8 cellular contexts compared by ENCODE assay signal in genomic region chr12:108826115-108826806, GRCh38. TPM values are rescaled to one million over a fixed set of nuclear protein-coding genes. Genes with fewer than 3 reads are reported as not detected.
A peak's percentile ranks its signal among the peaks of the same experiment; 100 is the strongest.
DNase-seq lines count a peak whose midpoint lies in the region; ATAC-seq lines count a peak whose summit lies in the region.

No MANE protein-coding gene starts in this region.

- no peaks in the 10 kb centered on the region for H3K9me3 ChIP-seq in skeletal muscle tissue (ENCODE audit: control insufficient read depth in 3 of 3, low read length in 3 of 3)

- no peak for ATAC-seq in GM18868 (IDR thresholded peaks at IDR 0.05; ENCODE audit: unreplicated experiment)

- DNase-seq in AG20443 (ENCODE audit: low spot score) (peak; percentile 91), HK-2 (ENCODE audit: unreplicated experiment) (peak; percentile 86), hypothalamus (lab: John Stamatoyannopoulos, UW) (peak in 37 of 51 donors; percentile 14 to 73 (median 43)), COLO829 (ENCODE audit: low spot score) (no peak)
- no peak for DNase-seq in activated CD8-positive, alpha-beta memory T cell treated with anti-CD3 and anti-CD28 coated beads, Interleukin-2, amount 50 U/mL, for 4 hours

- H3K4me3 ChIP-seq in skeletal muscle tissue (ENCODE audit: low read length in 3 of 3): peak overlapping the region; percentile 6 to 53 (median 25)

- H3K4me1 ChIP-seq in skeletal muscle tissue (ENCODE audit: control insufficient read depth in 3 of 3, insufficient read depth in 3 of 3, low read length in 3 of 3): peaks cover 55 to 67% (median 60%) of the 10 kb centered on the region in 3 donors

- H3K36me3 ChIP-seq in skeletal muscle tissue (ENCODE audit: control insufficient read depth in 3 of 3, insufficient read depth in 3 of 3, low read length in 3 of 3): peaks cover 19 to 25% (median 24%) of the 10 kb centered on the region in 3 donors

- H3K9ac ChIP-seq in skeletal muscle tissue (ENCODE audit: low read depth in 1 of 3, low read length in 3 of 3): peak overlapping the region; percentile 45 to 74 (median 64)

- H3K27ac ChIP-seq in angular gyrus (ENCODE audit: low read depth, low read length) (peak overlapping the region; percentile 76), skeletal muscle tissue (ENCODE audit: low read depth, low read length) (peak overlapping the region; percentile 90)

- H3K27me3 ChIP-seq in skeletal muscle tissue (ENCODE audit: control insufficient read depth in 3 of 3, insufficient read depth in 3 of 3, low read length in 3 of 3): no peaks in the 10 kb centered on the region

RNA-seq across cellular contexts. Expression of gene SSH1, which starts 31.1 kb away (rescaled TPM):
- 11.0 TPM for total RNA-seq in skeletal muscle tissue

RNA-seq across cellular contexts. Expression of gene DAO, which starts 53.6 kb away (rescaled TPM):
- total RNA-seq in skeletal muscle tissue: not detected

Comparison
In these comparisons a context has a peak if more than half of its experiments do, and no peak if none do; other contexts are left out.
1. DNase-seq: peak in AG20443 (single experiment), HK-2 (single experiment) and hypothalamus (37 of 51); none in activated CD8-positive, alpha-beta memory T cell treated with anti-CD3 and anti-CD28 coated beads, Interleukin-2, amount 50 U/mL, for 4 hours (single experiment) and COLO829 (single experiment).